In the genomic region with DNA sequence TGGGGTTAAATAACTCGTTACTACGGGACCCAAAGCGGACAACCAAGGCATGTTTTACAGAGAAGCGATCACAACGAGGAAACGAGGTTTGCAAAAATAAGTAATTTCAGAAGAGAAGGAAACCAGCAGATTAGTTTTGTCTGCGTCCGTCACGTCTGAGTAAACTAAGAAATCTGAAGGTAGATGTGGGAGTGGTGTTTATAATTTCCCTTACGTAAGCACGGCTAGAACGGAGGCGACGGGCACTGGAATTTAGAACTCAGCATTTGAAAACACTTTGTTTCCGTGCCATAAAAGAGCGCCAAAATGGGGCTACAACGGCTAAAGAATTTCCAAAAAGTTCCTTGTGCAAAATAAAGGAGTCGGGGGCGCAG, we compare ENCODE assay signal across 8 cellular contexts. TPM values are rescaled to one million over a fixed set of nuclear protein-coding genes. Genes with fewer than 3 reads are reported as not detected.
DNase-seq lines count a peak whose midpoint lies in the region; ATAC-seq and TF ChIP-seq lines count a peak whose summit lies in the region.

No MANE protein-coding gene starts in this region.

- ATAC-seq in GM18867 (IDR thresholded peaks at IDR 0.05; ENCODE audit: unreplicated experiment) (peak; percentile 18), omental fat pad (ENCODE audit: low FRiP score) (no peak)

- CTCF ChIA-PET in A673 (lab: Charles Lee) = no interaction called here

- H2AFZ ChIP-seq in OCI-LY3 (ENCODE audit: low read depth, low read length) = peak overlapping the region; percentile 54
- peak overlapping the region; percentile 92 for H2AFZ ChIP-seq in smooth muscle cell (ENCODE audit: low read depth)

- H3K4me1 ChIP-seq in A673 (ENCODE audit: insufficient read depth, low read length, poor library complexity, severe bottlenecking) = peaks cover 6% of the 10 kb centered on the region
- peaks cover 12% of the 10 kb centered on the region for H3K4me1 ChIP-seq in OCI-LY3 (ENCODE audit: low read length)
- H3K4me1 ChIP-seq in adipocyte (ENCODE audit: control insufficient read depth, insufficient read depth, low read length) = peaks cover 14% of the 10 kb centered on the region
- no peaks in the 10 kb centered on the region for H3K4me1 ChIP-seq in iPS-15b (ENCODE audit: control insufficient read depth, insufficient read depth, low read length)
- peaks cover 15% of the 10 kb centered on the region for H3K4me1 ChIP-seq in smooth muscle cell (ENCODE audit: low read depth)

- POLR2A ChIA-PET in A673 (lab: Charles Lee; ENCODE audit: low non-redundant PET) = no interaction called here

- no peak for TF ChIP-seq CTCF in A673 (conservative IDR thresholded peaks at IDR 0.05; ENCODE audit: low read depth, low read length)
- no peak for TF ChIP-seq CTCF in OCI-LY3 (IDR thresholded peaks at IDR 0.05; ENCODE audit: low read depth, low read length)
- TF ChIP-seq CTCF in smooth muscle cell (IDR thresholded peaks at IDR 0.05; ENCODE audit: borderline replicate concordance, insufficient read depth, poor library complexity, severe bottlenecking) = no peak
- no peak for TF ChIP-seq CTCF in omental fat pad (IDR thresholded peaks at IDR 0.05)

- peaks cover 15% of the 10 kb centered on the region for H3K36me3 ChIP-seq in A673 (ENCODE audit: insufficient read depth, low read length, poor library complexity, severe bottlenecking)
- no peaks in the 10 kb centered on the region for H3K36me3 ChIP-seq in OCI-LY3 (replicated peaks; ENCODE audit: low read depth, low read length)
- H3K36me3 ChIP-seq in adipocyte (ENCODE audit: control insufficient read depth, insufficient read depth, low read length, severe bottlenecking) = peaks cover 6% of the 10 kb centered on the region
- H3K36me3 ChIP-seq in iPS-15b (ENCODE audit: control insufficient read depth, insufficient read depth, low read length) = no peaks in the 10 kb centered on the region
- H3K36me3 ChIP-seq in smooth muscle cell (ENCODE audit: low read depth) = no peaks in the 10 kb centered on the region

- intact Hi-C loops in A673 (cut with micrococcal nuclease; ENCODE audit: unreplicated experiment) = no loop called here

- H3F3A ChIP-seq in smooth muscle cell (ENCODE audit: low read depth) = no peaks in the 10 kb centered on the region

- under 1% methylated on average over 18 of the region's 19 CpGs for WGBS in smooth muscle cell (ENCODE audit: low lambda C conversion rate)

- TSS peak; percentile 75 for BruUV-seq in A673 (replicated peaks; lab: Mats Ljungman, UMichigan)

- H4K20me1 ChIP-seq in OCI-LY3 (ENCODE audit: insufficient read depth, low read length) (no peaks in the 10 kb centered on the region), smooth muscle cell (ENCODE audit: low read depth) (no peaks in the 10 kb centered on the region)

- no peaks in the 10 kb centered on the region for H3K27me3 ChIP-seq in A673 (replicated peaks; ENCODE audit: insufficient read depth, low read depth, low read length, poor library complexity)
- no peaks in the 10 kb centered on the region for H3K27me3 ChIP-seq in OCI-LY3 (ENCODE audit: low read depth, low read length)
- H3K27me3 ChIP-seq in adipocyte (replicated peaks; ENCODE audit: control insufficient read depth, insufficient read depth, low read length) = no peaks in the 10 kb centered on the region
- H3K27me3 ChIP-seq in iPS-15b (ENCODE audit: control insufficient read depth, insufficient read depth, low read length) = no peaks in the 10 kb centered on the region
- H3K27me3 ChIP-seq in smooth muscle cell (ENCODE audit: low read depth) = no peaks in the 10 kb centered on the region

- H3K4me2 ChIP-seq in OCI-LY3 (ENCODE audit: low read length) (peak overlapping the region; percentile 93), smooth muscle cell (peak overlapping the region; percentile 90)

- H3K79me2 ChIP-seq in OCI-LY3 (ENCODE audit: low read length) (peaks cover 14% of the 10 kb centered on the region), smooth muscle cell (ENCODE audit: low read depth) (peaks cover 33% of the 10 kb centered on the region)

- H3K4me3 ChIP-seq in A673 (ENCODE audit: low read depth, low read length, poor library complexity, severe bottlenecking) (peak overlapping the region; percentile 69), OCI-LY3 (ENCODE audit: low read length) (peak overlapping the region; percentile 82), adipocyte (ENCODE audit: low read length) (peak overlapping the region; percentile 100), iPS-15b (ENCODE audit: low read depth, low read length) (peak overlapping the region; percentile 88), smooth muscle cell (peak overlapping the region; percentile 67)

- peak; percentile 40 for DNase-seq in A673 (ENCODE audit: low spot score)
- DNase-seq in adipocyte (ENCODE audit: low read depth) = peak; percentile 66
- no peak for DNase-seq in smooth muscle cell (lab: John Stamatoyannopoulos, UW; ENCODE audit: unreplicated experiment)
- DNase-seq in NCI-H2107 treated with DMSO at 0.1 percent for 48 hours (lab: John Stamatoyannopoulos, UW; ENCODE audit: unreplicated experiment) = no peak
- DNase-seq in omental fat pad (ENCODE audit: low spot score) = no peak

- H3K9ac ChIP-seq in OCI-LY3 (ENCODE audit: low read length) = peak overlapping the region; percentile 70
- peak overlapping the region; percentile 83 for H3K9ac ChIP-seq in adipocyte (ENCODE audit: low read length)
- peak overlapping the region; percentile 55 for H3K9ac ChIP-seq in iPS-15b (ENCODE audit: low read depth, low read length)
- peak overlapping the region; percentile 66 for H3K9ac ChIP-seq in smooth muscle cell (ENCODE audit: low read depth)

- H3K27ac ChIP-seq in A673 (ENCODE audit: low read depth, low read length, poor library complexity, severe bottlenecking) (peak overlapping the region; percentile 78), OCI-LY3 (ENCODE audit: low read length) (peak overlapping the region; percentile 53), smooth muscle cell (ENCODE audit: low read depth) (peak overlapping the region; percentile 52)

- H3K9me3 ChIP-seq in A673 (ENCODE audit: low read depth, low read length, poor library complexity, severe bottlenecking) (no peaks in the 10 kb centered on the region), OCI-LY3 (ENCODE audit: insufficient read depth, low read length) (no peaks in the 10 kb centered on the region), adipocyte (ENCODE audit: control insufficient read depth, low read length) (no peaks in the 10 kb centered on the region), iPS-15b (ENCODE audit: control insufficient read depth, insufficient read depth, low read length) (no peaks in the 10 kb centered on the region), smooth muscle cell (replicated peaks; ENCODE audit: low read depth) (no peaks in the 10 kb centered on the region)

RNA-seq across cellular contexts. Expression of gene UMAD1, which starts 0.7 kb away (rescaled TPM):
- total RNA-seq in A673 (2021) = 13.3 and 13.5 TPM in 2 replicates
- total RNA-seq in smooth muscle cell = 23.0 and 24.3 TPM in 2 replicates
- polyA plus RNA-seq in smooth muscle cell = 13.7 and 17.2 TPM in 2 replicates
- 10 to 100 TPM in 3 of 4 donors, 1 to 10 TPM in 1; 5.6 to 13.2 (median 12.1) TPM for total RNA-seq in omental fat pad

Comparison
In these comparisons a context has a peak if more than half of its experiments do, and no peak if none do; other contexts are left out.
1. DNase-seq: peak in A673 (single experiment) and adipocyte (single experiment); none in smooth muscle cell (single experiment), NCI-H2107 treated with DMSO at 0.1 percent for 48 hours (single experiment) and omental fat pad (single experiment).
2. Peak in every context shown above with its lines, with median percentiles within 50 percentile points of each other: H3K27ac ChIP-seq, H3K4me3 ChIP-seq and H3K9ac ChIP-seq.